In the genomic region with DNA sequence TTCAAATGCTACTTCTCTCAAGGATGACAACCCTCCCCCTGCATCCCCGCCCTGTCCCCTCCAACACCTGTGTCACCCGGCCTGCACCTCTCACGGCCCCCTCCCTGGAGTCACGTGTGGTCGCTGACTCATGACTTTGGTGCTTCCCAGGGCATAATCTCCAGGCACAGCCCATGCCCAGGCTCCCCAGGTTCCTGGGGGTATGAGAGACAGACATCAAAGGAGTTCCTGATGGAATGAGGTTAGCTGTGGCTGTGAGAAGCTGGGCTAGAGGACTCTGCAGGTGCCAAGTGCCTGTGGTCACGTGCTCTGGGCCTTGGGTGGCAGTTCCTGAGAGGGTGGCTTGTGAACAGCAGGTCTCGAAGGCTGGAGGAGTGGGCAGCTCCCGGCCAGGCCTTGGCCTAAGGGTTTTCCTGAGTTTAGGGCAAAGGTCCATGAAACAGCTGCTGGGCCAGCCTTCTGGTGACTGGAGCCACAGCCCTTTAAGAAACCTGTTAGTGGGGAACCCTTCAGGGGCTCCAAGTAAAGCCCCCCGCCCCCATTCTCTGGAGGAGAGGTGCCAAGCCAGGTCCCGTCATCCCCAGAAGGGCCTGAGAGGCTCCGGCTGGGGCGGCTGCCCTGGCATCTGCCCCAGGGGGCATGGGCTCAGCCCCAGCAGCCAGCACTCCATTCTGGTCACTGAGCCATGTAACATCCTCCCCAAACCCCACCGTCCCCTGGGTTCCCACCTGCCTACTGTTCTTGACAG, we compare ENCODE assay signal across 14 cellular contexts.
DNase-seq lines count a peak whose midpoint lies in the region; ATAC-seq, FAIRE-seq and TF ChIP-seq lines count a peak whose summit lies in the region.
"Had no signal": no experiment of that assay in that cellular context is flagged by ENCODE, and none has a peak within 500 bp of the region (broad histone marks: within the 10 kb centered on the region; RNA-seq: fewer than 3 reads in every experiment).

No MANE protein-coding gene starts in this region.

- H3K4ac ChIP-seq in neuronal stem cell (ENCODE audit: low read length), result no peak overlapping the region

- H3K4me3 ChIP-seq in DND-41 (ENCODE audit: low read depth in 1 of 2, low read length in 2 of 2) (no peak overlapping the region), mammary epithelial cell (replicated peaks in 1 of 3; ENCODE audit: insufficient read depth in 1 of 3, low read depth in 2 of 3, low read length in 3 of 3) (no peak overlapping the region), neuronal stem cell (ENCODE audit: low read length in 2 of 2) (no peak overlapping the region)
- H3K4me3 ChIP-seq: psoas muscle had no signal

- no peak for TF ChIP-seq CTCF in DND-41 (IDR thresholded peaks at IDR 0.05; ENCODE audit: borderline replicate concordance, extremely low read depth, low read length, poor library complexity, severe bottlenecking)
- no peak for TF ChIP-seq CTCF in mammary epithelial cell (conservative IDR thresholded peaks at IDR 0.05 in 1 of 2, IDR thresholded peaks at IDR 0.05 in 1 of 2; ENCODE audit: extremely low read depth in 1 of 2, insufficient read depth in 1 of 2, low read depth in 1 of 2, low read length in 2 of 2)

- H2AFZ ChIP-seq in DND-41 (ENCODE audit: low read depth, low read length) (no peak overlapping the region), mammary epithelial cell (ENCODE audit: low read depth, low read length) (no peak overlapping the region), neuronal stem cell (ENCODE audit: low read length) (no peak overlapping the region)

- no peak overlapping the region for H2BK12ac ChIP-seq in neuronal stem cell (ENCODE audit: low read length)

- H4K8ac ChIP-seq in neuronal stem cell (ENCODE audit: low read depth, low read length), result no peak overlapping the region

- H3K27me3 ChIP-seq in DND-41 (ENCODE audit: insufficient read depth, low read length, poor library complexity) (no peaks in the 10 kb centered on the region), mammary epithelial cell (ENCODE audit: insufficient read depth, low read length) (no peaks in the 10 kb centered on the region), neuronal stem cell (ENCODE audit: control insufficient read depth in 3 of 3, insufficient read depth in 3 of 3, low read depth in 1 of 3, low read length in 3 of 3) (peaks cover 0 to 4% (median 0%) of the 10 kb centered on the region in 3 experiments)

- dilution Hi-C loops in mammary epithelial cell (cut with HindIII; ENCODE audit: low sequenced_read_pairs), result no loop called here

- H3K9ac ChIP-seq in DND-41 (ENCODE audit: low read depth, low read length) (no peak overlapping the region), mammary epithelial cell (ENCODE audit: insufficient read depth, low read length) (no peak overlapping the region), neuronal stem cell (ENCODE audit: low read depth, low read length, poor library complexity) (no peak overlapping the region)

- peak; percentile 73 for ATAC-seq in DND-41 (ENCODE audit: insufficient read depth, low read depth)
- ATAC-seq in GM18870 (IDR thresholded peaks at IDR 0.05; ENCODE audit: unreplicated experiment), result no peak
- no peak for ATAC-seq in GM19324 (IDR thresholded peaks at IDR 0.05; ENCODE audit: low FRiP score, unreplicated experiment)
- ATAC-seq: natural killer cell had no signal

- BruUV-seq in mammary epithelial cell (replicated peaks; lab: Mats Ljungman, UMichigan), result no TSS peak

- H4K20me1 ChIP-seq in DND-41 (ENCODE audit: insufficient read depth, low read length) (no peaks in the 10 kb centered on the region; the same call in 1 of the 2 replicates), mammary epithelial cell (ENCODE audit: insufficient read depth, low read length) (no peaks in the 10 kb centered on the region)

- H2BK5ac ChIP-seq in neuronal stem cell (ENCODE audit: low read length), result peak overlapping the region; percentile 61

- no peaks in the 10 kb centered on the region for H3K79me1 ChIP-seq in neuronal stem cell (ENCODE audit: low read depth, low read length)

- peak; percentile 64 for FAIRE-seq in HTR-8/SVneo (lab: Jason Lieb, UNC)

- 58% methylated on average over 12 of the region's 13 CpGs for WGBS in mammary epithelial cell (ENCODE audit: low coverage, missing lambda C conversion rate)
- no CpG with 5 or more reads among the region's 13 CpGs for WGBS in neuronal stem cell (ENCODE audit: extremely low coverage in 2 of 2, insufficient read length in 2 of 2, insufficient replicate concordance in 1 of 2), 2 donors

- CTCF ChIA-PET in mammary epithelial cell (lab: Charles Lee; ENCODE audit: low non-redundant PET), result no interaction called here

- H2BK15ac ChIP-seq in neuronal stem cell (ENCODE audit: low read length), result peak overlapping the region; percentile 83

- no peak overlapping the region for H3K4me2 ChIP-seq in DND-41 (ENCODE audit: insufficient read depth, low read length)
- no peak overlapping the region for H3K4me2 ChIP-seq in mammary epithelial cell (ENCODE audit: insufficient read depth, low read depth, low read length)
- no peak overlapping the region for H3K4me2 ChIP-seq in neuronal stem cell (ENCODE audit: insufficient read depth, low read length, poor library complexity, severe bottlenecking)

- no peak overlapping the region for H3K23ac ChIP-seq in neuronal stem cell (ENCODE audit: low read depth, low read length, poor library complexity)

- H3K36me3 ChIP-seq in DND-41 (ENCODE audit: insufficient read depth, low read length), result no peaks in the 10 kb centered on the region
- H3K36me3 ChIP-seq in mammary epithelial cell (ENCODE audit: insufficient read depth, low read length), result no peaks in the 10 kb centered on the region
- no peaks in the 10 kb centered on the region for H3K36me3 ChIP-seq in neuronal stem cell (replicated peaks in 1 of 2; ENCODE audit: control insufficient read depth in 2 of 2, insufficient read depth in 2 of 2, low read length in 2 of 2)

- intact Hi-C loops in mammary epithelial cell (cut with micrococcal nuclease), result no loop called here

- no peak overlapping the region for H2BK120ac ChIP-seq in neuronal stem cell (ENCODE audit: low read depth, low read length)

- no peaks in the 10 kb centered on the region for H3K79me2 ChIP-seq in DND-41 (ENCODE audit: insufficient read depth, low read length)
- no peaks in the 10 kb centered on the region for H3K79me2 ChIP-seq in mammary epithelial cell (ENCODE audit: insufficient read depth, low read length)

- no peak overlapping the region for H3K14ac ChIP-seq in neuronal stem cell (ENCODE audit: low read length)

- peak; percentile 32 for DNase-seq in DND-41
- peak; percentile 47 for DNase-seq in HTR-8/SVneo (ENCODE audit: insufficient read length, low spot score)
- peak; percentile 31 for DNase-seq in mammary epithelial cell
- no peak for DNase-seq in neuronal stem cell (ENCODE audit: low spot score)
- no peak for DNase-seq in activated CD4-positive, alpha-beta T cell treated with anti-CD3 and anti-CD28 coated beads for 48 hours
- DNase-seq in activated CD4-positive, alpha-beta T cell treated with anti-CD3 and anti-CD28 coated beads, Interleukin-2, amount 50 U/mL, for 48 hours, result no peak
- DNase-seq: DMS 273 treated with DMSO at 0.1 percent for 48 hours; effector CD4-positive, alpha-beta T cell; natural killer cell; NCI-H1092 treated with DMSO at 0.1 percent for 48 hours; NCI-H748 treated with DMSO at 0.1 percent for 48 hours; psoas muscle had no signal

- H3K18ac ChIP-seq in neuronal stem cell (ENCODE audit: low read length), result peak overlapping the region; percentile 74

- no peak overlapping the region for H3K27ac ChIP-seq in DND-41 (ENCODE audit: low read length)
- no peak overlapping the region for H3K27ac ChIP-seq in mammary epithelial cell (ENCODE audit: insufficient read depth, low read depth, low read length)
- no peak overlapping the region for H3K27ac ChIP-seq in neuronal stem cell (replicated peaks; ENCODE audit: low read length)
- H3K27ac ChIP-seq: psoas muscle had no signal

- H3K9me3 ChIP-seq in DND-41 (ENCODE audit: insufficient read depth, low read length, severe bottlenecking) (no peaks in the 10 kb centered on the region), mammary epithelial cell (replicated peaks; ENCODE audit: insufficient read depth, low read length) (no peaks in the 10 kb centered on the region), neuronal stem cell (replicated peaks in 1 of 2; ENCODE audit: control insufficient read depth in 2 of 2, insufficient read depth in 1 of 2, low read depth in 1 of 2, low read length in 2 of 2) (no peaks in the 10 kb centered on the region)
- H3K9me3 ChIP-seq: psoas muscle had no signal

- peak overlapping the region; percentile 60 for H2AK5ac ChIP-seq in neuronal stem cell (ENCODE audit: low read depth, low read length)

- no peak overlapping the region for H4K91ac ChIP-seq in neuronal stem cell (ENCODE audit: low read depth, low read length, poor library complexity)

- H3K4me1 ChIP-seq in DND-41 (ENCODE audit: insufficient read depth, low read length) (no peaks in the 10 kb centered on the region; the same call in 1 of the 2 replicates), mammary epithelial cell (ENCODE audit: insufficient read depth, low read length) (peaks cover 6% of the 10 kb centered on the region), neuronal stem cell (ENCODE audit: control insufficient read depth in 2 of 2, insufficient read depth in 1 of 2, low read depth in 1 of 2, low read length in 2 of 2) (peaks cover 2 to 7% of the 10 kb centered on the region in 2 donors)
- H3K4me1 ChIP-seq: psoas muscle had no signal

- in situ Hi-C loops in mammary epithelial cell (cut with MboI; ENCODE audit: low sequenced_read_pairs in 2 of 2), result no loop called here

Comparison
In these comparisons a context has a peak if more than half of its experiments do, and no peak if none do; other contexts are left out.
1. DNase-seq: peak in DND-41 (single experiment), HTR-8/SVneo (single experiment) and mammary epithelial cell (single experiment); none in neuronal stem cell (single experiment), activated CD4-positive, alpha-beta T cell treated with anti-CD3 and anti-CD28 coated beads for 48 hours (single experiment) and activated CD4-positive, alpha-beta T cell treated with anti-CD3 and anti-CD28 coated beads, Interleukin-2, amount 50 U/mL, for 48 hours (0 of 2).